8 cellular contexts compared by ENCODE assay signal in the genomic region with DNA sequence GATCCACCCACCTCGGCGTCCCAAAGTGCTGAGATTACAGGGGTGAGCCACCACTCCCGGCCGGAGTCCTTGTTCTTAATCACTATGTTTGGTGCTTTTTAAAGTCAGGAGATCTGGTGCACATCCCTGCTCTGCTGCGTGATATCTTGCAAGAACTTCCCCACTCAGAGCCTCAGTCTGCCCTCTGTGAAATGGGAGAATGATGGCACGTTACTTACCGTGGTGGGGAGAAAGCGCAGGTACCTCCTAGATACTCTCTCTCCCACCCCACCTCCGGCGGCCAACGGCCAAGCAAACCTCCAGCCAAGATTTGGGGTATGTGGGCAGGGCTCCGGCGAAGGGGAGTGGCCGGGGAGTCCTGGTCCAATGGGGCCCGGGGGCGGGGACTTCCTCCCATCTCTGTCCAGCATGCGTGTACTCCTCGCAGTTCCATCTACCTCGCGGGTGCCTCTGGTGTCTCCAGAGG. TPM values are rescaled to one million over a fixed set of nuclear protein-coding genes. Genes with fewer than 3 reads are reported as not detected.
A peak's percentile ranks its signal among the peaks of the same experiment; 100 is the strongest.
DNase-seq lines count a peak whose midpoint lies in the region; ATAC-seq and TF ChIP-seq lines count a peak whose summit lies in the region.

RYR1 (plus strand) TSS at position 424 of the 466 bp plus-strand sequence. CDS start 139 bp downstream, outside the sequence.

- CTCF ChIA-PET in WTC11 (lab: Charles Lee): interaction anchor here (5.2 kb wide), 1 partner anchor 30 kb away, joined by 29 read pairs; the partner anchor contains the start of gene FAM98C

- H3K27me3 Mint-ChIP-seq in WTC11 (ENCODE audit: low read depth): peaks cover 2% of the 10 kb centered on the region; the same call in 1 of the 2 replicates

- intact Hi-C loops in dorsolateral prefrontal cortex (cut with DNase I): no loop called here

- H3K4me3 ChIP-seq in HAP-1: no peak within 1 kb of the TSS
- H3K4me3 ChIP-seq in dorsolateral prefrontal cortex: peak within 1 kb of the TSS in 56 of 59 donors; percentile 0 to 60 (median 39)
- peak within 1 kb of the TSS in 2 of 4 donors; percentile 15 to 30 for H3K4me3 ChIP-seq in upper lobe of left lung

- peak; percentile 89 for ATAC-seq in WTC11
- peak; percentile 51 to 77 for ATAC-seq in upper lobe of left lung (ENCODE audit: low FRiP score in 2 of 2)
- no peak for ATAC-seq in GM21786 (IDR thresholded peaks at IDR 0.05; ENCODE audit: unreplicated experiment)

- DNase-seq in HAP-1 (ENCODE audit: low spot score in 2 of 2) (peak; percentile 40 to 85), WTC11 (ENCODE audit: low spot score) (peak; percentile 97), dorsolateral prefrontal cortex (peak in 9 of 10 donors; percentile 14 to 74 (median 65)), myocyte (ENCODE audit: low read depth) (peak; percentile 92), upper lobe of left lung (peak; percentile 77 to 78), NCI-H1436 (lab: John Stamatoyannopoulos, UW) (no peak), NCI-H2081 (lab: John Stamatoyannopoulos, UW) (no peak)

- no peaks in the 10 kb centered on the region for H3K9me3 Mint-ChIP-seq in WTC11

- H3K4me1 ChIP-seq in HAP-1: no peaks in the 10 kb centered on the region
- peaks cover 0 to 10% (median 4%) of the 10 kb centered on the region in 4 donors for H3K4me1 ChIP-seq in upper lobe of left lung

- no peak for TF ChIP-seq CTCF in WTC11 (IDR thresholded peaks at IDR 0.05)
- TF ChIP-seq CTCF in dorsolateral prefrontal cortex (IDR thresholded peaks at IDR 0.05 in 54 of 56, conservative IDR thresholded peaks at IDR 0.05 in 2 of 56; ENCODE audit: low read depth in 1 of 56, partially characterized antibody in 56 of 56): no peak
- no peak for TF ChIP-seq CTCF in upper lobe of left lung (IDR thresholded peaks at IDR 0.05)

- H3K36me3 Mint-ChIP-seq in WTC11: peaks cover 3% of the 10 kb centered on the region; the same call in 1 of the 2 replicates

- WGBS in upper lobe of left lung, 2 donors: 17 to 23% methylated on average over 14 to 20 of the region's 20 CpGs

- peaks cover 32% of the 10 kb centered on the region for H3K4me1 Mint-ChIP-seq in WTC11

- H3K27ac Mint-ChIP-seq in WTC11: peak within 1 kb of the TSS; percentile 90

- no peak for TF ChIP-seq EP300 in upper lobe of left lung (IDR thresholded peaks at IDR 0.05)

- TF ChIP-seq POLR2A in upper lobe of left lung (IDR thresholded peaks at IDR 0.05): no peak

- POLR2A ChIA-PET in WTC11 (lab: Charles Lee): no interaction called here

- H3K9me3 ChIP-seq in HAP-1: no peaks in the 10 kb centered on the region
- no peaks in the 10 kb centered on the region for H3K9me3 ChIP-seq in upper lobe of left lung

- no peaks in the 10 kb centered on the region for H3K36me3 ChIP-seq in HAP-1 (replicated peaks)
- no peaks in the 10 kb centered on the region for H3K36me3 ChIP-seq in upper lobe of left lung

- H3K27ac ChIP-seq in dorsolateral prefrontal cortex (peak within 1 kb of the TSS in 1 of 59 donors; percentile 33), upper lobe of left lung (no peak within 1 kb of the TSS)

- peak within 1 kb of the TSS; percentile 84 for H3K4me3 Mint-ChIP-seq in WTC11

- H3K27me3 ChIP-seq in HAP-1 (ENCODE audit: low read depth) (no peaks in the 10 kb centered on the region), dorsolateral prefrontal cortex (peaks cover 0 to 21% (median 5%) of the 10 kb centered on the region in 45 donors), upper lobe of left lung (peaks cover 0 to 14% (median 5%) of the 10 kb centered on the region in 4 donors)

- in situ Hi-C loops in HAP-1 (cut with MboI; ENCODE audit: low sequenced_read_pairs): no loop called here

TF ChIP-seq in WTC11, 78 proteins besides CTCF, POLR2A, EP300 and RAD21:
- TF ChIP-seq ZNF281 (CRISPR knock-in tag; IDR thresholded peaks at IDR 0.05) (no peak), ZNF219 (CRISPR knock-in tag; IDR thresholded peaks at IDR 0.05; ENCODE audit: borderline replicate concordance) (no peak), SP1 (CRISPR knock-in tag; conservative IDR thresholded peaks at IDR 0.05) (peak; percentile 40; the same call in 1 of the 2 replicates), NFYB (CRISPR knock-in tag; conservative IDR thresholded peaks at IDR 0.05; ENCODE audit: low read depth) (no peak), GTF2I (CRISPR knock-in tag; conservative IDR thresholded peaks at IDR 0.05) (peak; percentile 97), MYBL2 (CRISPR knock-in tag; IDR thresholded peaks at IDR 0.05) (0 out of 2 replicates have a peak, but pooled peaks have one; percentile 50), ATF6 (CRISPR knock-in tag; IDR thresholded peaks at IDR 0.05) (no peak), OVOL2 (CRISPR knock-in tag; IDR thresholded peaks at IDR 0.05; ENCODE audit: borderline replicate concordance) (no peak), NR2C2 (CRISPR knock-in tag; IDR thresholded peaks at IDR 0.05) (no peak)

RNA-seq across cellular contexts. Expression of gene RYR1, which starts in this region (rescaled TPM):
- total RNA-seq in WTC11 (2021) (19.8 to 24.2 TPM (median 21.1 TPM) in 3 replicates), dorsolateral prefrontal cortex (100 to 1,000 TPM in 1 of 120 experiments, 10 to 100 TPM in 119; 24.7 to 126 (median 46.9) TPM), myocyte (166 and 168 TPM in 2 replicates), upper lobe of left lung (10 to 100 TPM in 1 of 6 donors, 1 to 10 TPM in 5; 1.1 to 22.0 (median 5.5) TPM)
- 99.1 TPM for polyA plus RNA-seq in myocyte (2012)

Comparison
In these comparisons a context has a peak if more than half of its experiments do, and no peak if none do; other contexts are left out.
1. DNase-seq: peak in HAP-1 (2 of 2), WTC11 (single experiment), dorsolateral prefrontal cortex (9 of 10), myocyte (single experiment) and upper lobe of left lung (2 of 2); none in NCI-H1436 (single experiment) and NCI-H2081 (0 of 2).